In genomic region chr5:39055027-39055759, GRCh38 we compare ENCODE assay signal across 1 cellular context.
TF ChIP-seq lines count a peak whose summit lies in the region.

No MANE protein-coding gene starts in this region.

TF ChIP-seq in WTC11, 78 proteins besides CTCF, POLR2A, EP300 and RAD21 (continued from another document):
- TF ChIP-seq ZNF281 (CRISPR knock-in tag; IDR thresholded peaks at IDR 0.05) (no peak), RELA (CRISPR knock-in tag; IDR thresholded peaks at IDR 0.05; ENCODE audit: borderline replicate concordance) (no peak), ZNF232 (CRISPR knock-in tag; IDR thresholded peaks at IDR 0.05) (no peak), ATF3 (CRISPR knock-in tag; conservative IDR thresholded peaks at IDR 0.05) (no peak), CREM (CRISPR knock-in tag; IDR thresholded peaks at IDR 0.05) (no peak), FOXK1 (CRISPR knock-in tag; IDR thresholded peaks at IDR 0.05) (no peak), IRF1 (CRISPR knock-in tag; IDR thresholded peaks at IDR 0.05) (no peak), E2F5 (CRISPR knock-in tag; IDR thresholded peaks at IDR 0.05) (no peak), SMAD4 (CRISPR knock-in tag; IDR thresholded peaks at IDR 0.05) (no peak), CREB1 (CRISPR knock-in tag; IDR thresholded peaks at IDR 0.05) (no peak), PRDM15 (CRISPR knock-in tag; IDR thresholded peaks at IDR 0.05) (no peak), ATF6 (CRISPR knock-in tag; IDR thresholded peaks at IDR 0.05) (no peak), ZNF532 (CRISPR knock-in tag; IDR thresholded peaks at IDR 0.05; ENCODE audit: borderline replicate concordance) (no peak), NFYB (CRISPR knock-in tag; conservative IDR thresholded peaks at IDR 0.05; ENCODE audit: low read depth) (no peak), MLX (CRISPR knock-in tag; IDR thresholded peaks at IDR 0.05) (no peak), TEAD4 (CRISPR knock-in tag; IDR thresholded peaks at IDR 0.05) (no peak)
